Comparison of ENCODE assay signal across 8 cellular contexts in genomic region chr6:26199057-26199772, GRCh38.
A peak's percentile ranks its signal among the peaks of the same experiment; 100 is the strongest.
DNase-seq lines count a peak whose midpoint lies in the region; ATAC-seq and TF ChIP-seq lines count a peak whose summit lies in the region.

No MANE protein-coding gene starts in this region.

- H4K20me1 ChIP-seq in mammary epithelial cell (ENCODE audit: insufficient read depth, low read length): no peaks in the 10 kb centered on the region

- H3K4me2 ChIP-seq in mammary epithelial cell (ENCODE audit: insufficient read depth, low read depth, low read length): peak overlapping the region; percentile 87

- H3K27ac ChIP-seq in mammary epithelial cell (ENCODE audit: insufficient read depth, low read depth, low read length) (peak overlapping the region; percentile 87), gastrocnemius medialis (peak overlapping the region; percentile 64 to 76 (median 72))

- WGBS in mammary epithelial cell (ENCODE audit: low coverage, missing lambda C conversion rate): 1% methylated on average over 33 of the region's 42 CpGs

- peak overlapping the region; percentile 69 to 90 (median 87) for H3K4me3 ChIP-seq in mammary epithelial cell (replicated peaks in 1 of 3; ENCODE audit: insufficient read depth in 1 of 3, low read depth in 2 of 3, low read length in 3 of 3)
- H3K4me3 ChIP-seq in iPS-18c (ENCODE audit: insufficient read depth, low read depth, low read length): peak overlapping the region; percentile 77
- H3K4me3 ChIP-seq in gastrocnemius medialis: peak overlapping the region; percentile 42 to 56 (median 48)

- DNase-seq in ACHN: peak; percentile 92
- DNase-seq in NCI-H2081 (lab: John Stamatoyannopoulos, UW): peak; percentile 90 to 96
- peak; percentile 84 for DNase-seq in T1000 (lab: John Stamatoyannopoulos, UW)
- peak; percentile 94 for DNase-seq in mammary epithelial cell
- DNase-seq in gastrocnemius medialis: no peak

- H3K36me3 ChIP-seq in mammary epithelial cell (ENCODE audit: insufficient read depth, low read length) (no peaks in the 10 kb centered on the region), gastrocnemius medialis (no peaks in the 10 kb centered on the region)

- dilution Hi-C loops in mammary epithelial cell (cut with HindIII; ENCODE audit: low sequenced_read_pairs): loop anchor here (5.0 to 25.0 kb wide), 4 partner anchors 37 to 938 kb away; a partner anchor contains a TSS

- in situ Hi-C loops in ACHN (cut with HindIII; ENCODE audit: low pct_ligation_motif_present, low pct_unique_long_range_greater_than_20kb, low sequenced_read_pairs): no loop called here
- in situ Hi-C loops in mammary epithelial cell (cut with MboI; ENCODE audit: low sequenced_read_pairs in 2 of 2): no loop called here
- in situ Hi-C loops in gastrocnemius medialis (cut with MboI; ENCODE audit: low sequenced_read_pairs in 4 of 4): loop anchor here in 1 of 4 donors (25.0 kb wide), 1 partner anchor 1613 kb away; a partner anchor contains a TSS

- H3K4me1 ChIP-seq in mammary epithelial cell (ENCODE audit: insufficient read depth, low read length): peaks cover 8% of the 10 kb centered on the region
- peaks cover 3 to 5% of the 10 kb centered on the region in 2 donors for H3K4me1 ChIP-seq in gastrocnemius medialis

- peak; percentile 35 to 55 for TF ChIP-seq POLR2A in gastrocnemius medialis (IDR thresholded peaks at IDR 0.05)

- H3K79me2 ChIP-seq in mammary epithelial cell (ENCODE audit: insufficient read depth, low read length): peaks cover 8% of the 10 kb centered on the region

- peak; percentile 40 for ATAC-seq in GM18520 (IDR thresholded peaks at IDR 0.05; ENCODE audit: unreplicated experiment)
- peak; percentile 52 for ATAC-seq in HG03039 (IDR thresholded peaks at IDR 0.05; ENCODE audit: unreplicated experiment)
- peak; percentile 77 to 80 for ATAC-seq in gastrocnemius medialis

- peak overlapping the region; percentile 90 for H3K9ac ChIP-seq in mammary epithelial cell (ENCODE audit: insufficient read depth, low read length)

- intact Hi-C loops in mammary epithelial cell (cut with micrococcal nuclease): loop anchor here (1.0 to 2.0 kb wide), 5 partner anchors 17 to 934 kb away; a partner anchor contains a TSS
- intact Hi-C loops in gastrocnemius medialis (cut with DNase I; ENCODE audit: low total_unique reads): no loop called here

- BruUV-seq in mammary epithelial cell (replicated peaks; lab: Mats Ljungman, UMichigan): TSS peak; percentile 84

- no peak for TF ChIP-seq CTCF in mammary epithelial cell (conservative IDR thresholded peaks at IDR 0.05 in 1 of 2, IDR thresholded peaks at IDR 0.05 in 1 of 2; ENCODE audit: extremely low read depth in 1 of 2, insufficient read depth in 1 of 2, low read depth in 1 of 2, low read length in 2 of 2)
- no peak for TF ChIP-seq CTCF in gastrocnemius medialis (IDR thresholded peaks at IDR 0.05 in 4 of 5, conservative IDR thresholded peaks at IDR 0.05 in 1 of 5)

- H2AFZ ChIP-seq in mammary epithelial cell (ENCODE audit: low read depth, low read length): peak overlapping the region; percentile 13

- H3K27me3 ChIP-seq in mammary epithelial cell (ENCODE audit: insufficient read depth, low read length): no peaks in the 10 kb centered on the region
- H3K27me3 ChIP-seq in gastrocnemius medialis: peaks cover 84 to 99% (median 99%) of the 10 kb centered on the region in 3 donors

- CTCF ChIA-PET in mammary epithelial cell (lab: Charles Lee; ENCODE audit: low non-redundant PET): interaction anchor here (0.5 kb wide), 1 partner anchor 100 kb away, joined by 8 read pairs; no protein-coding TSS in a partner anchor

- H3K9me3 ChIP-seq in mammary epithelial cell (replicated peaks; ENCODE audit: insufficient read depth, low read length) (no peaks in the 10 kb centered on the region), iPS-18c (ENCODE audit: control insufficient read depth, insufficient read depth, low read length) (no peaks in the 10 kb centered on the region), gastrocnemius medialis (no peaks in the 10 kb centered on the region)

Comparison
In these comparisons a context has a peak if more than half of its experiments do, and no peak if none do; other contexts are left out.
1. DNase-seq: peak in ACHN (single experiment), NCI-H2081 (2 of 2), T1000 (single experiment) and mammary epithelial cell (single experiment); none in gastrocnemius medialis (0 of 2).
2. Peak in every context shown above with its lines, with median percentiles within 50 percentile points of each other: ATAC-seq and H3K4me3 ChIP-seq.